Comparison of ENCODE assay signal across 14 cellular contexts in genomic region chr20:44093249-44093582, GRCh38.
"Had no signal": no experiment of that assay in that cellular context is flagged by ENCODE, and none has a peak within 500 bp of the region (broad histone marks: within the 10 kb centered on the region; RNA-seq: fewer than 3 reads in every experiment).

No MANE protein-coding gene starts in this region.

- DNase-seq: aorta; effector memory CD4-positive, alpha-beta T cell; heart left ventricle; lower lobe of right lung had no signal

- H3K9ac ChIP-seq: parathyroid adenoma had no signal

- H3K79me2 ChIP-seq: parathyroid adenoma had no signal

- H3K4me3 ChIP-seq: heart left ventricle, lower lobe of right lung had no signal

- H3K27ac ChIP-seq: heart left ventricle, lower lobe of right lung, parathyroid adenoma, WERI-Rb-1 had no signal

- FAIRE-seq: frontal cortex, islet of Langerhans had no signal

- H3K4me3 Mint-ChIP-seq: activated naive CD4-positive, alpha-beta T cell treated with anti-CD3 and anti-CD28 coated beads for 36 hours; activated naive CD8-positive, alpha-beta T cell treated with anti-CD3 and anti-CD28 coated beads, Interleukin-2, amount 50 U/mL, for 24 hours; dendritic cell treated with granulocyte-macrophage colony-stimulating factor and Interleukin-4, amounts not matched to agents 40 ng/mL and 50 ng/mL, for 4 days; T-helper 1 cell treated with Interleukin-12 subunit alpha and Interleukin-12 subunit beta and Interleukin-4 antibody, amounts not matched to agents 30 μg/mL and 1 μg/mL, for 36 hours had no signal

- H3K4me1 Mint-ChIP-seq: activated naive CD8-positive, alpha-beta T cell treated with anti-CD3 and anti-CD28 coated beads, Interleukin-2, amount 50 U/mL, for 24 hours had no signal

- H3K36me3 ChIP-seq: heart left ventricle, lower lobe of right lung, WERI-Rb-1 had no signal

- H3K4me1 ChIP-seq: lower lobe of right lung, parathyroid adenoma had no signal

- ATAC-seq: activated naive CD8-positive, alpha-beta T cell treated with anti-CD3 and anti-CD28 coated beads, Interleukin-2, amount 50 U/mL, for 24 hours; heart left ventricle; lower lobe of right lung; stimulated activated naive CD8-positive, alpha-beta T cell treated with anti-CD3 and anti-CD28 coated beads, Interleukin-15, Interleukin-2, amounts not matched to agents 100 U/mL and 50 U/mL, for 24 hours had no signal

- H3K9me3 Mint-ChIP-seq: activated naive CD4-positive, alpha-beta T cell treated with anti-CD3 and anti-CD28 coated beads for 36 hours; activated naive CD8-positive, alpha-beta T cell treated with anti-CD3 and anti-CD28 coated beads, Interleukin-2, amount 50 U/mL, for 24 hours; activated T-helper 2 cell treated with anti-CD3 and anti-CD28 coated beads, Interferon-gamma antibody, Interleukin-2, Interleukin-4, amounts not matched to agents 10 μg/mL and 5 μg/mL and 100 μg/mL, durations not matched to agents 14 hours and 24 hours and 36 hours; dendritic cell treated with granulocyte-macrophage colony-stimulating factor and Interleukin-4, amounts not matched to agents 40 ng/mL and 50 ng/mL, for 4 days; T-helper 1 cell treated with Interleukin-12 subunit alpha and Interleukin-12 subunit beta and Interleukin-4 antibody, amounts not matched to agents 30 μg/mL and 1 μg/mL, for 36 hours had no signal

- H3K9me3 ChIP-seq: heart left ventricle, lower lobe of right lung had no signal

- H3K27ac Mint-ChIP-seq: activated naive CD4-positive, alpha-beta T cell treated with anti-CD3 and anti-CD28 coated beads for 36 hours; activated naive CD8-positive, alpha-beta T cell treated with anti-CD3 and anti-CD28 coated beads, Interleukin-2, amount 50 U/mL, for 24 hours; activated T-helper 2 cell treated with anti-CD3 and anti-CD28 coated beads, Interferon-gamma antibody, Interleukin-2, Interleukin-4, amounts not matched to agents 10 μg/mL and 5 μg/mL and 100 μg/mL, durations not matched to agents 14 hours and 24 hours and 36 hours; dendritic cell treated with granulocyte-macrophage colony-stimulating factor and Interleukin-4, amounts not matched to agents 40 ng/mL and 50 ng/mL, for 4 days had no signal
